In the genomic region with DNA sequence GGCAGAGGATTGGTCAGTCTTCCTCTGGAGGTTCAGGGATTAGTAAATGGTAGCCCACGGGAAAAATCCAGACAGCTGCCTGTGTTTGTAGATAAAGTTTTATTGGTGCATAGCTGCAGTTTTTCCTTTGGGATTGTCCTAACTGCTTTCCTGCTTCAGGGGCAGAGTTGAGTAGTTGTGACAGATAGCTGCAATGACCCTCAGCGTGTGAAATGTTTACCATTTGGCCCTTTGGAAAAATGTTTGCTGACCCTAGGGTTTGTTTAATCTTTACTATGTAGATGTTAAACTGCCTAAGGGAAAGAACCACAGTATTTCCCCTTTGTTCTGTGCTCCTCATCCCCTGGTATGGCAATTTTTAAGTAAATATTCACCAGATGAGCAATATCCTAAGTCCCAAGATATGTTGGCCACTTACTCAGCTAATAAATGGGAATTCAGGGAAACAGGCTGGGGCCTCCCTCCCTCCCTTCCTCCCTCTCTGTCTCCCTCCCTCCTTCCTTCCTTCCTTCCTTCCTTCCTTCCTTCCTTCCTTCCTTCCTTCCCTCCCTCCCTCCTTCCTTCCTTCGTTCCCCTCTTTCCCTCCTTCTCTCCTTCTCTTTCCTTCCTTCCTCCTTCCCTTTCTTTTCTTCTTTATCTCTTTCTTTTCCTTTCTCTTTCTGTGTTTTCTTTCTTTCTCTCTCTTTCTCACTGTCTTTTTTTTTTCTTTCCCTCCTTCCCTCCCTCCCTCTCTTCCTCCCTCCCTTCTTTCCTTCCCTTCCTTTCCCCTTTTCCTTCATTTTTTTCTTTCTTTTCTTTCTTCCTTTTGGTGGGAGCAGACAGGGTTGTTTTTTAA, we compare ENCODE assay signal across 12 cellular contexts.
DNase-seq lines count a peak whose midpoint lies in the region; ATAC-seq and TF ChIP-seq lines count a peak whose summit lies in the region.
"Had no signal": no experiment of that assay in that cellular context is flagged by ENCODE, and none has a peak within 500 bp of the region (broad histone marks: within the 10 kb centered on the region; RNA-seq: fewer than 3 reads in every experiment).

No MANE protein-coding gene starts in this region.

- H3K4me1 ChIP-seq in PC-3 (ENCODE audit: insufficient read depth, low read length) (peaks cover 46% of the 10 kb centered on the region), esophagus muscularis mucosa (peaks cover 29 to 59% (median 41%) of the 10 kb centered on the region in 4 donors)

- no peak for TF ChIP-seq CTCF in PC-3 (conservative IDR thresholded peaks at IDR 0.05; ENCODE audit: low read depth, low read length)
- TF ChIP-seq CTCF in esophagus muscularis mucosa (IDR thresholded peaks at IDR 0.05) = no peak
- TF ChIP-seq CTCF in GM10266 (IDR thresholded peaks at IDR 0.05; ENCODE audit: control insufficient read depth, insufficient read depth, low read depth, missing control alignments) = no peak

- no TSS peak for BruUV-seq in PC-3 (replicated peaks; lab: Mats Ljungman, UMichigan)

- H3K4me3 ChIP-seq in PC-3 (ENCODE audit: low read length) (no peak overlapping the region), esophagus muscularis mucosa (no peak overlapping the region)
- H3K4me3 ChIP-seq: body of pancreas had no signal

- no peak for TF ChIP-seq POLR2A in esophagus muscularis mucosa (IDR thresholded peaks at IDR 0.05; ENCODE audit: low read depth)

- no peak for TF ChIP-seq EP300 in esophagus muscularis mucosa (IDR thresholded peaks at IDR 0.05)

- no peaks in the 10 kb centered on the region for H4K20me1 ChIP-seq in PC-3 (ENCODE audit: low read length)

- DNase-seq in ELR (ENCODE audit: low read depth) = peak; percentile 72
- DNase-seq in PC-3 = peak; percentile 94
- no peak for DNase-seq in esophagus muscularis mucosa (ENCODE audit: extremely low spot score)
- DNase-seq in pulmonary artery endothelial cell (ENCODE audit: low read depth, low spot score) = peak; percentile 49
- no peak for DNase-seq in putamen (ENCODE audit: low spot score)
- no peak for DNase-seq in GM10266 (ENCODE audit: extremely low spot score)
- DNase-seq: activated CD8-positive, alpha-beta memory T cell treated with anti-CD3 and anti-CD28 coated beads for 24 hours; body of pancreas; NCI-H187 treated with DMSO at 0.1 percent for 48 hours; SHP77 treated with DMSO at 0.1 percent for 48 hours had no signal

- CTCF ChIA-PET in PC-3 (lab: Charles Lee) = no interaction called here

- H3K27ac ChIP-seq in PC-3 (ENCODE audit: low read length) (peak overlapping the region; percentile 97), esophagus muscularis mucosa (replicated peaks in 1 of 4) (peak overlapping the region in 3 of 4 donors; percentile 33 to 91 (median 90))
- H3K27ac ChIP-seq: body of pancreas, neutrophil had no signal

- WGBS in esophagus muscularis mucosa = 64% methylated on average over 3 of the region's 3 CpGs

- peak overlapping the region; percentile 52 for H3K4me2 ChIP-seq in PC-3 (ENCODE audit: low read length)

- intact Hi-C loops in PC-3 (cut with micrococcal nuclease) (loop anchor here (1.0 to 5.0 kb wide), 3 partner anchors 32 to 282 kb away; no protein-coding TSS in a partner anchor), esophagus muscularis mucosa (cut with DNase I) (no loop called here)

- H3K9me3 ChIP-seq in PC-3 (ENCODE audit: low read length) = no peaks in the 10 kb centered on the region
- H3K9me3 ChIP-seq in esophagus muscularis mucosa = no peaks in the 10 kb centered on the region
- H3K9me3 ChIP-seq: body of pancreas, neutrophil had no signal

- H3K9ac ChIP-seq in PC-3 (ENCODE audit: low read length) = peak overlapping the region; percentile 81

- H3K27me3 ChIP-seq in PC-3 (ENCODE audit: low read length) = no peaks in the 10 kb centered on the region
- H3K27me3 ChIP-seq in esophagus muscularis mucosa = no peaks in the 10 kb centered on the region
- H3K27me3 ChIP-seq: body of pancreas, neutrophil had no signal

- POLR2A ChIA-PET in PC-3 (lab: Charles Lee; ENCODE audit: unreplicated experiment) = interaction anchor here (0.8 kb wide), 1 partner anchor 279 kb away, joined by 4 read pairs; no protein-coding TSS in a partner anchor

- no peaks in the 10 kb centered on the region for H3K9me2 ChIP-seq in PC-3 (replicated peaks; ENCODE audit: low read length)

- H2AFZ ChIP-seq in PC-3 (ENCODE audit: low read length) = no peak overlapping the region

- peaks cover 1% of the 10 kb centered on the region; the same call in 1 of the 2 replicates for H3K36me3 ChIP-seq in PC-3 (ENCODE audit: low read depth, low read length)
- peaks cover 0 to 15% (median 3%) of the 10 kb centered on the region in 4 donors for H3K36me3 ChIP-seq in esophagus muscularis mucosa
- H3K36me3 ChIP-seq: neutrophil had no signal

- H3K79me2 ChIP-seq in PC-3 (ENCODE audit: low read length) = no peaks in the 10 kb centered on the region

- peak; percentile 82 for ATAC-seq in PC-3
- no peak for ATAC-seq in HG02623 (IDR thresholded peaks at IDR 0.05; ENCODE audit: unreplicated experiment)
- ATAC-seq: body of pancreas had no signal

- peaks cover 10% of the 10 kb centered on the region for H3F3A ChIP-seq in PC-3 (ENCODE audit: low read length, unreplicated experiment)

Comparison
In these comparisons a context has a peak if more than half of its experiments do, and no peak if none do; other contexts are left out.
1. DNase-seq: peak in ELR (single experiment), PC-3 (single experiment) and pulmonary artery endothelial cell (single experiment); none in esophagus muscularis mucosa (single experiment), putamen (single experiment) and GM10266 (single experiment).